Comparison of ENCODE assay signal across 17 cellular contexts in genomic region chr12:26112232-26112631, GRCh38. TPM values are rescaled to one million over a fixed set of nuclear protein-coding genes. Genes with fewer than 3 reads are reported as not detected.
DNase-seq lines count a peak whose midpoint lies in the region; ATAC-seq and TF ChIP-seq lines count a peak whose summit lies in the region.
"Had no signal": no experiment of that assay in that cellular context is flagged by ENCODE, and none has a peak within 500 bp of the region (broad histone marks: within the 10 kb centered on the region; RNA-seq: fewer than 3 reads in every experiment).

No MANE protein-coding gene starts in this region.

- peak overlapping the region; percentile 90 for H3K4me2 ChIP-seq in PC-9

- H3K36me3 Mint-ChIP-seq in T-helper 1 cell treated with Interleukin-12 subunit alpha and Interleukin-12 subunit beta and Interleukin-4 antibody, amounts not matched to agents 30 μg/mL and 1 μg/mL, for 36 hours (ENCODE audit: low read depth): peaks cover 2% of the 10 kb centered on the region
- H3K36me3 Mint-ChIP-seq in chondrocyte (ENCODE audit: low read depth): no peaks in the 10 kb centered on the region
- H3K36me3 Mint-ChIP-seq: naive thymus-derived CD8-positive, alpha-beta T cell had no signal

- H3K4me3 ChIP-seq in PC-9: peak overlapping the region; percentile 57; the same call in 1 of the 2 replicates
- H3K4me3 ChIP-seq in gastroesophageal sphincter: no peak overlapping the region
- H3K4me3 ChIP-seq in subcutaneous abdominal adipose tissue (ENCODE audit: low read depth in 1 of 5, low read length in 5 of 5): no peak overlapping the region

- CTCF ChIA-PET in PC-9 (lab: Charles Lee): no interaction called here

- no peak for TF ChIP-seq POLR2A in gastroesophageal sphincter (IDR thresholded peaks at IDR 0.05)

- no peak overlapping the region for H3K9ac ChIP-seq in subcutaneous abdominal adipose tissue (ENCODE audit: low read length in 5 of 5)

- no peaks in the 10 kb centered on the region for H3K9me2 ChIP-seq in PC-9 (ENCODE audit: insufficient read depth)

- no peaks in the 10 kb centered on the region for H3K9me3 Mint-ChIP-seq in T-helper 1 cell treated with Interleukin-12 subunit alpha and Interleukin-12 subunit beta and Interleukin-4 antibody, amounts not matched to agents 30 μg/mL and 1 μg/mL, for 36 hours
- H3K9me3 Mint-ChIP-seq in chondrocyte (ENCODE audit: low read depth): no peaks in the 10 kb centered on the region
- H3K9me3 Mint-ChIP-seq: naive thymus-derived CD8-positive, alpha-beta T cell had no signal

- H3F3A ChIP-seq in PC-9 (ENCODE audit: insufficient read depth, low read depth): peaks cover 47% of the 10 kb centered on the region

- H3K27ac ChIP-seq in PC-9: peak overlapping the region; percentile 93
- peak overlapping the region in 3 of 4 donors; percentile 22 to 98 (median 97) for H3K27ac ChIP-seq in gastroesophageal sphincter
- H3K27ac ChIP-seq in subcutaneous abdominal adipose tissue (ENCODE audit: low read depth, low read length): peak overlapping the region; percentile 94

- no peak overlapping the region for H3K27ac Mint-ChIP-seq in T-helper 1 cell treated with Interleukin-12 subunit alpha and Interleukin-12 subunit beta and Interleukin-4 antibody, amounts not matched to agents 30 μg/mL and 1 μg/mL, for 36 hours
- no peak overlapping the region for H3K27ac Mint-ChIP-seq in chondrocyte (ENCODE audit: unreplicated experiment)

- H4K20me1 ChIP-seq in PC-9 (ENCODE audit: insufficient read depth): no peaks in the 10 kb centered on the region

- no peak overlapping the region for H2AFZ ChIP-seq in PC-9

- DNase-seq in T-helper 1 cell (no peak), PC-9 (peak in 1 of 2 experiments; percentile 66), chondrocyte (ENCODE audit: low spot score) (no peak)
- DNase-seq in stimulated activated CD4-positive, alpha-beta T cell treated with anti-CD3 and anti-CD28 coated beads, Interleukin-2, amount 100 ng/mL, for 24 hours: no peak
- DNase-seq: activated CD4-positive, alpha-beta T cell treated with anti-CD3 and anti-CD28 coated beads for 4 hours; activated CD8-positive, alpha-beta memory T cell treated with anti-CD3 and anti-CD28 coated beads, Interleukin-2, amount 50 U/mL, for 48 hours; activated gamma-delta T cell; BE2C; Kasumi-1; naive thymus-derived CD8-positive, alpha-beta T cell; NCI-H1092 treated with DMSO at 0.1 percent for 48 hours; NCI-H2081; NCI-H446 had no signal

- no peaks in the 10 kb centered on the region for H3K9me3 ChIP-seq in PC-9 (ENCODE audit: insufficient read depth, low read depth)
- no peaks in the 10 kb centered on the region for H3K9me3 ChIP-seq in gastroesophageal sphincter
- no peaks in the 10 kb centered on the region for H3K9me3 ChIP-seq in subcutaneous abdominal adipose tissue (ENCODE audit: control insufficient read depth in 5 of 5, low read length in 5 of 5)
- H3K9me3 ChIP-seq: BE2C had no signal

- no peaks in the 10 kb centered on the region for H3K36me3 ChIP-seq in PC-9 (ENCODE audit: low read depth)
- H3K36me3 ChIP-seq in gastroesophageal sphincter: no peaks in the 10 kb centered on the region
- no peaks in the 10 kb centered on the region for H3K36me3 ChIP-seq in subcutaneous abdominal adipose tissue (ENCODE audit: control insufficient read depth in 5 of 5, insufficient read depth in 5 of 5, low read length in 5 of 5)
- H3K36me3 ChIP-seq: BE2C had no signal

- peak overlapping the region; percentile 39 for H3K4me3 Mint-ChIP-seq in T-helper 1 cell treated with Interleukin-12 subunit alpha and Interleukin-12 subunit beta and Interleukin-4 antibody, amounts not matched to agents 30 μg/mL and 1 μg/mL, for 36 hours
- no peak overlapping the region for H3K4me3 Mint-ChIP-seq in chondrocyte (ENCODE audit: unreplicated experiment)

- intact Hi-C loops in PC-9 (cut with micrococcal nuclease; ENCODE audit: unreplicated experiment): loop anchor here (5.0 to 10.0 kb wide), 4 partner anchors 70 to 1223 kb away; partner anchors contain the start of genes BMAL2, RASSF8 and TM7SF3

- POLR2A ChIA-PET in PC-9 (lab: Charles Lee; ENCODE audit: unreplicated experiment): interaction anchor here (0.6 kb wide), 1 partner anchor 46 kb away, joined by 12 read pairs; no protein-coding TSS in a partner anchor

- ATAC-seq in gastroesophageal sphincter (no peak), HG03095 (IDR thresholded peaks at IDR 0.05; ENCODE audit: unreplicated experiment) (no peak)
- ATAC-seq: naive thymus-derived CD8-positive, alpha-beta T cell had no signal

- no peaks in the 10 kb centered on the region for H3K79me2 ChIP-seq in PC-9 (ENCODE audit: low read depth)

- H3K27me3 Mint-ChIP-seq in T-helper 1 cell treated with Interleukin-12 subunit alpha and Interleukin-12 subunit beta and Interleukin-4 antibody, amounts not matched to agents 30 μg/mL and 1 μg/mL, for 36 hours (ENCODE audit: low read depth): peaks cover 78% of the 10 kb centered on the region
- H3K27me3 Mint-ChIP-seq in chondrocyte (ENCODE audit: low read depth): no peaks in the 10 kb centered on the region

- BruUV-seq in PC-9 (replicated peaks; lab: Mats Ljungman, UMichigan): no TSS peak

- H3K27me3 ChIP-seq in PC-9 (ENCODE audit: insufficient read depth, low read depth): no peaks in the 10 kb centered on the region
- no peaks in the 10 kb centered on the region for H3K27me3 ChIP-seq in gastroesophageal sphincter
- peaks cover 0 to 2% (median 0%) of the 10 kb centered on the region in 5 donors for H3K27me3 ChIP-seq in subcutaneous abdominal adipose tissue (ENCODE audit: control insufficient read depth in 5 of 5, insufficient read depth in 4 of 5, low read length in 5 of 5)
- H3K27me3 ChIP-seq: BE2C had no signal

- H3K4me1 Mint-ChIP-seq in T-helper 1 cell treated with Interleukin-12 subunit alpha and Interleukin-12 subunit beta and Interleukin-4 antibody, amounts not matched to agents 30 μg/mL and 1 μg/mL, for 36 hours (ENCODE audit: low read depth): peaks cover 2% of the 10 kb centered on the region
- H3K4me1 Mint-ChIP-seq in chondrocyte (ENCODE audit: low read depth): peaks cover 29% of the 10 kb centered on the region

- TF ChIP-seq EP300 in gastroesophageal sphincter (IDR thresholded peaks at IDR 0.05): no peak

- no peak for TF ChIP-seq CTCF in PC-9 (conservative IDR thresholded peaks at IDR 0.05)
- no peak for TF ChIP-seq CTCF in gastroesophageal sphincter (IDR thresholded peaks at IDR 0.05)
- no peak for TF ChIP-seq CTCF in chondrocyte (IDR thresholded peaks at IDR 0.05)

- peaks cover 44% of the 10 kb centered on the region for H3K4me1 ChIP-seq in PC-9 (replicated peaks; ENCODE audit: insufficient read depth)
- peaks cover 4 to 60% (median 7%) of the 10 kb centered on the region in 3 donors for H3K4me1 ChIP-seq in gastroesophageal sphincter
- peaks cover 8 to 53% (median 51%) of the 10 kb centered on the region in 5 donors for H3K4me1 ChIP-seq in subcutaneous abdominal adipose tissue (ENCODE audit: control insufficient read depth in 5 of 5, insufficient read depth in 5 of 5, low read length in 5 of 5)

- 80 to 86% methylated on average over 5 to 6 of the region's 6 CpGs for WGBS in gastroesophageal sphincter (ENCODE audit: low coverage in 1 of 2), 2 donors

RNA-seq across cellular contexts. Expression of gene BHLHE41, which starts 12.6 kb away (rescaled TPM):
- total RNA-seq in PC-9 (2021): 30.0 and 57.1 TPM in 2 replicates
- total RNA-seq in gastroesophageal sphincter: 10 to 100 TPM in 3 of 4 donors, 1 to 10 TPM in 1; 5.3 to 91.2 (median 21.7) TPM
- total RNA-seq in chondrocyte: 5.8 to 6.5 TPM (median 6.0 TPM) in 3 replicates
